8 cellular contexts compared by ENCODE assay signal in the genomic region with DNA sequence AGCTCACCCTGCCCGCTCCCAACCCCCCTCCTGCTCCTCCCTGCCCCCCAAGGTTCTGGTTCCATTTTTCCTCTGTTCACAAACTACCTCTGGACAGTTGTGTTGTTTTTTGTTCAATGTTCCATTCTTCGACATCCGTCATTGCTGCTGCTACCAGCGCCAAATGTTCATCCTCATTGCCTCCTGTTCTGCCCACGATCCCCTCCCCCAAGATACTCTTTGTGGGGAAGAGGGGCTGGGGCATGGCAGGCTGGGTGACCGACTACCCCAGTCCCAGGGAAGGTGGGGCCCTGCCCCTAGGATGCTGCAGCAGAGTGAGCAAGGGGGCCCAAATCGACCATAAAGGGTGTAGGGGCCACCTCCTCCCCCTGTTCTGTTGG. TPM values are rescaled to one million over a fixed set of nuclear protein-coding genes. Genes with fewer than 3 reads are reported as not detected.
DNase-seq lines count a peak whose midpoint lies in the region; ATAC-seq and TF ChIP-seq lines count a peak whose summit lies in the region.
"Not testable (repeated sequence)": the region's sequence is repeated elsewhere in the genome, so short reads cannot be mapped to it uniquely, and the experiment has no call there.

No MANE protein-coding gene starts in this region.

- no CpG with 5 or more reads among the region's 7 CpGs for WGBS in H9 (ENCODE audit: extremely low coverage, insufficient read length, low lambda C conversion rate)
- WGBS in mesenchymal stem cell, result 83% methylated on average over 2 of the region's 7 CpGs

- H3K4me3 Mint-ChIP-seq in H9; activated naive CD4-positive, alpha-beta T cell treated with anti-CD3 and anti-CD28 coated beads for 36 hours: not testable (repeated sequence)
- peak overlapping the region; percentile 10 for H3K4me3 Mint-ChIP-seq in activated CD4-positive, alpha-beta T cell treated with anti-CD3 and anti-CD28 coated beads, Interleukin-2, amount 10 ng/mL, durations not matched to agents 24 days and 14 days
- H3K4me3 Mint-ChIP-seq in central memory CD8-positive, alpha-beta T cell, result peak overlapping the region; percentile 25

- DNase-seq in AG04450 (ENCODE audit: low read depth, low spot score); H9; RWPE1 (ENCODE audit: low spot score); activated CD4-positive, alpha-beta T cell treated with anti-CD3 and anti-CD28 coated beads, Interleukin-2, amount 10 ng/mL, durations not matched to agents 24 days and 14 days; activated naive CD4-positive, alpha-beta T cell treated with anti-CD3 and anti-CD28 coated beads for 36 hours; central memory CD8-positive, alpha-beta T cell (ENCODE audit: low spot score in 2 of 2); mesenchymal stem cell; gastrocnemius medialis: not testable (repeated sequence)

- in situ Hi-C loops in gastrocnemius medialis (cut with MboI; ENCODE audit: low sequenced_read_pairs in 4 of 4), result not testable (repeated sequence)

- H3K56ac ChIP-seq in H9 (ENCODE audit: insufficient read length, low read depth, low read length), result not testable (repeated sequence)

- not testable (repeated sequence) for H2BK5ac ChIP-seq in H9 (ENCODE audit: insufficient read length, low read length); mesenchymal stem cell (ENCODE audit: low read depth, low read length, poor library complexity, severe bottlenecking)

- TF ChIP-seq CTCF in AG04450 (IDR thresholded peaks at IDR 0.05; ENCODE audit: low read depth, low read length); H9 (conservative IDR thresholded peaks at IDR 0.05); RWPE1 (conservative IDR thresholded peaks at IDR 0.05; ENCODE audit: low read depth); gastrocnemius medialis (IDR thresholded peaks at IDR 0.05 in 4 of 5, conservative IDR thresholded peaks at IDR 0.05 in 1 of 5): not testable (repeated sequence)

- not testable (repeated sequence) for H3K14ac ChIP-seq in H9 (ENCODE audit: insufficient read depth, low read length); mesenchymal stem cell (ENCODE audit: low read length in 2 of 2)

- not testable (repeated sequence) for TF ChIP-seq POLR2A in gastrocnemius medialis (IDR thresholded peaks at IDR 0.05)

- H3K4me1 ChIP-seq in H9 (ENCODE audit: insufficient read depth, low read length), result not testable (repeated sequence)
- H3K4me1 ChIP-seq in mesenchymal stem cell (ENCODE audit: control insufficient read depth, insufficient read depth, low read depth, low read length), result peaks cover 56% of the 10 kb centered on the region
- H3K4me1 ChIP-seq in gastrocnemius medialis, result peaks cover 23 to 24% of the 10 kb centered on the region in 2 donors

- H4K5ac ChIP-seq in H9 (ENCODE audit: insufficient read length, low read depth, low read length), result not testable (repeated sequence)

- not testable (repeated sequence) for H3K9me3 Mint-ChIP-seq in H9; activated CD4-positive, alpha-beta T cell treated with anti-CD3 and anti-CD28 coated beads, Interleukin-2, amount 10 ng/mL, durations not matched to agents 24 days and 14 days; activated naive CD4-positive, alpha-beta T cell treated with anti-CD3 and anti-CD28 coated beads for 36 hours; central memory CD8-positive, alpha-beta T cell

- POLR2A ChIA-PET in AG04450 (lab: Yijun Ruan, JAX), result interaction anchor here (0.8 kb wide), 1 partner anchor 9 kb away, joined by 4 read pairs; a partner anchor contains a TSS
- POLR2A ChIA-PET in RWPE1 (lab: Yijun Ruan, JAX; ENCODE audit: low non-redundant PET), result not testable (repeated sequence)

- not testable (repeated sequence) for H2BK20ac ChIP-seq in H9 (ENCODE audit: low read depth, low read length, poor library complexity, severe bottlenecking)

- H3K18ac ChIP-seq in H9 (ENCODE audit: insufficient read length, low read depth, low read length); mesenchymal stem cell (ENCODE audit: low read depth in 1 of 2, low read length in 2 of 2): not testable (repeated sequence)

- not testable (repeated sequence) for H3K23ac ChIP-seq in H9 (ENCODE audit: insufficient read length, low read depth, low read length); mesenchymal stem cell (ENCODE audit: low read length in 2 of 2)

- not testable (repeated sequence) for H2BK120ac ChIP-seq in H9 (ENCODE audit: low read depth, low read length, poor library complexity, severe bottlenecking); mesenchymal stem cell (ENCODE audit: low read depth, low read length)

- H3K79me2 ChIP-seq in H9 (ENCODE audit: insufficient read depth, low read length), result not testable (repeated sequence)

- peak overlapping the region; percentile 57 for H3K27ac ChIP-seq in AG04450 (ENCODE audit: low read depth, low read length)
- not testable (repeated sequence) for H3K27ac ChIP-seq in H9 (ENCODE audit: insufficient read length, low read depth, low read length); mesenchymal stem cell (ENCODE audit: low read length, poor library complexity, severe bottlenecking)
- peak overlapping the region; percentile 87 for H3K27ac ChIP-seq in RWPE1
- H3K27ac ChIP-seq in gastrocnemius medialis, result peak overlapping the region in 3 of 4 donors; percentile 33 to 95 (median 93)

- not testable (repeated sequence) for H4K20me1 ChIP-seq in H9 (ENCODE audit: control insufficient read depth, insufficient read depth, insufficient read length)

- not testable (repeated sequence) for H2AK5ac ChIP-seq in H9 (ENCODE audit: insufficient read length, low read length); mesenchymal stem cell (ENCODE audit: low read length, severe bottlenecking)

- H4K8ac ChIP-seq in H9 (replicated peaks; ENCODE audit: insufficient read length, low read depth, low read length); mesenchymal stem cell (ENCODE audit: low read length): not testable (repeated sequence)

- H3K27ac Mint-ChIP-seq in H9, result peak overlapping the region; percentile 2 to 83 (median 45); a peak in 6 of 7 replicates
- H3K27ac Mint-ChIP-seq in activated CD4-positive, alpha-beta T cell treated with anti-CD3 and anti-CD28 coated beads, Interleukin-2, amount 10 ng/mL, durations not matched to agents 24 days and 14 days; central memory CD8-positive, alpha-beta T cell (ENCODE audit: low read depth): not testable (repeated sequence)
- peak overlapping the region; percentile 75 for H3K27ac Mint-ChIP-seq in activated naive CD4-positive, alpha-beta T cell treated with anti-CD3 and anti-CD28 coated beads for 36 hours

- not testable (repeated sequence) for H3T11ph ChIP-seq in H9 (ENCODE audit: low read length)

- H3K4ac ChIP-seq in H9 (ENCODE audit: low read depth, low read length); mesenchymal stem cell (ENCODE audit: low read depth in 1 of 2, low read length in 2 of 2): not testable (repeated sequence)

- not testable (repeated sequence) for H2AFZ ChIP-seq in H9 (ENCODE audit: low read length); mesenchymal stem cell (ENCODE audit: low read depth, low read length)

- not testable (repeated sequence) for ATAC-seq in central memory CD8-positive, alpha-beta T cell (replicated peaks; ENCODE audit: extremely low read depth, poor library complexity, severe bottlenecking); gastrocnemius medialis

- not testable (repeated sequence) for H2BK15ac ChIP-seq in H9 (ENCODE audit: low read depth, low read length)
- peak overlapping the region; percentile 27 for H2BK15ac ChIP-seq in mesenchymal stem cell (ENCODE audit: low read depth, poor library complexity, severe bottlenecking)

- not testable (repeated sequence) for H3K9ac ChIP-seq in H9 (ENCODE audit: extremely low read depth, insufficient read length, low read length)
- peak overlapping the region; percentile 94 for H3K9ac ChIP-seq in mesenchymal stem cell (ENCODE audit: low read length)

- not testable (repeated sequence) for H3K27me3 ChIP-seq in AG04450 (ENCODE audit: control insufficient read depth, insufficient read depth, low read length); H9 (ENCODE audit: insufficient read depth, low read length); mesenchymal stem cell (ENCODE audit: control insufficient read depth in 1 of 2, insufficient read depth in 1 of 2, low read length in 2 of 2); gastrocnemius medialis

- not testable (repeated sequence) for H4K91ac ChIP-seq in H9 (ENCODE audit: insufficient read length, low read depth, low read length); mesenchymal stem cell (ENCODE audit: low read length)

- H3K36me3 ChIP-seq in mesenchymal stem cell (ENCODE audit: control insufficient read depth in 1 of 2, insufficient read depth in 2 of 2, low read depth in 1 of 2, low read length in 2 of 2) (peaks cover 24 to 42% of the 10 kb centered on the region in 2 experiments), gastrocnemius medialis (peaks cover 0 to 16% of the 10 kb centered on the region in 2 donors)

- not testable (repeated sequence) for H3K23me2 ChIP-seq in H9 (ENCODE audit: insufficient read length, low read depth, low read length, poor library complexity, severe bottlenecking)

- CTCF ChIA-PET in AG04450 (lab: Charles Lee); RWPE1 (lab: Yijun Ruan, JAX): not testable (repeated sequence)
- CTCF ChIA-PET in activated naive CD4-positive, alpha-beta T cell treated with anti-CD3 and anti-CD28 coated beads for 36 hours (lab: Charles Lee), result interaction anchor here (1.2 to 5.1 kb wide), 2 partner anchors 50 to 170 kb away, joined by 3 to 54 read pairs; no protein-coding TSS in a partner anchor

- peaks cover 53 to 61% of the 10 kb centered on the region in 2 experiments for H3K4me1 Mint-ChIP-seq in H9
- H3K4me1 Mint-ChIP-seq in activated CD4-positive, alpha-beta T cell treated with anti-CD3 and anti-CD28 coated beads, Interleukin-2, amount 10 ng/mL, durations not matched to agents 24 days and 14 days, result peaks cover 65% of the 10 kb centered on the region
- peaks cover 81% of the 10 kb centered on the region for H3K4me1 Mint-ChIP-seq in activated naive CD4-positive, alpha-beta T cell treated with anti-CD3 and anti-CD28 coated beads for 36 hours (ENCODE audit: low read depth)
- H3K4me1 Mint-ChIP-seq in central memory CD8-positive, alpha-beta T cell, result peaks cover 62% of the 10 kb centered on the region

- not testable (repeated sequence) for H3K27me3 Mint-ChIP-seq in H9 (ENCODE audit: low read depth); activated CD4-positive, alpha-beta T cell treated with anti-CD3 and anti-CD28 coated beads, Interleukin-2, amount 10 ng/mL, durations not matched to agents 24 days and 14 days; activated naive CD4-positive, alpha-beta T cell treated with anti-CD3 and anti-CD28 coated beads for 36 hours (ENCODE audit: low read depth); central memory CD8-positive, alpha-beta T cell

- not testable (repeated sequence) for H2BK12ac ChIP-seq in H9 (ENCODE audit: insufficient read length, low read depth, low read length); mesenchymal stem cell (ENCODE audit: low read length in 2 of 2)

- intact Hi-C loops in activated CD4-positive, alpha-beta T cell treated with anti-CD3 and anti-CD28 coated beads, Interleukin-2, amount 10 ng/mL, durations not matched to agents 24 days and 14 days (cut with micrococcal nuclease), result loop anchor here (10.0 kb wide), 2 partner anchors 409 to 531 kb away; a partner anchor contains a TSS
- intact Hi-C loops in activated naive CD4-positive, alpha-beta T cell treated with anti-CD3 and anti-CD28 coated beads for 36 hours (cut with micrococcal nuclease), result loop anchor here (10.0 kb wide), 1 partner anchor 1051 kb away; a partner anchor contains a TSS
- intact Hi-C loops in gastrocnemius medialis (cut with DNase I; ENCODE audit: low total_unique reads), result loop anchor here (5.0 kb wide), 2 partner anchors 357 to 412 kb away; no protein-coding TSS in a partner anchor

- peaks cover 38 to 55% (median 47%) of the 10 kb centered on the region in 3 experiments for H3K36me3 Mint-ChIP-seq in H9 (ENCODE audit: insufficient read depth in 1 of 3, low read depth in 3 of 3)
- peaks cover 56% of the 10 kb centered on the region for H3K36me3 Mint-ChIP-seq in activated CD4-positive, alpha-beta T cell treated with anti-CD3 and anti-CD28 coated beads, Interleukin-2, amount 10 ng/mL, durations not matched to agents 24 days and 14 days (ENCODE audit: low read depth)
- peaks cover 46% of the 10 kb centered on the region for H3K36me3 Mint-ChIP-seq in activated naive CD4-positive, alpha-beta T cell treated with anti-CD3 and anti-CD28 coated beads for 36 hours (ENCODE audit: low read depth)
- H3K36me3 Mint-ChIP-seq in central memory CD8-positive, alpha-beta T cell (ENCODE audit: insufficient read depth), result peaks cover 35% of the 10 kb centered on the region

- not testable (repeated sequence) for H3K4me3 ChIP-seq in AG04450 (ENCODE audit: low read depth, low read length); mesenchymal stem cell (ENCODE audit: insufficient read depth in 1 of 2, low read depth in 1 of 2, low read length in 2 of 2); gastrocnemius medialis

- H3K79me1 ChIP-seq in H9 (ENCODE audit: insufficient read depth, low read depth, low read length, poor library complexity, severe bottlenecking); mesenchymal stem cell (replicated peaks; ENCODE audit: low read length, poor library complexity, severe bottlenecking): not testable (repeated sequence)

- not testable (repeated sequence) for H3K9me3 ChIP-seq in AG04450 (ENCODE audit: control insufficient read depth, insufficient read depth, low read length); H9 (ENCODE audit: control insufficient read depth, low read depth, low read length); mesenchymal stem cell (ENCODE audit: control insufficient read depth, low read length); gastrocnemius medialis

- H3K4me2 ChIP-seq in H9 (ENCODE audit: insufficient read depth, insufficient read length, low read length); mesenchymal stem cell (ENCODE audit: low read length, poor library complexity, severe bottlenecking): not testable (repeated sequence)

RNA-seq across cellular contexts. Expression of a gene that starts 3.1 kb away (rescaled TPM):
- 11.3 and 17.2 TPM in 2 replicates for polyA plus RNA-seq in AG04450 (2011; rRNA removed)
- polyA minus RNA-seq in AG04450 (2011; rRNA and poly(A)+ RNA removed), result 12.6 and 16.0 TPM in 2 replicates
- total RNA-seq in H9 (2021) (5.1 and 5.4 TPM in 2 replicates), gastrocnemius medialis (10 to 100 TPM; 21.4 to 39.5 (median 33.4) TPM)
- 12.6 and 13.5 TPM in 2 replicates for total RNA-seq in activated CD4-positive, alpha-beta T cell treated with anti-CD3 and anti-CD28 coated beads, Interleukin-2, amount 10 ng/mL, durations not matched to agents 24 days and 14 days
- 10 to 100 TPM; 11.7 to 13.8 TPM for total RNA-seq in activated naive CD4-positive, alpha-beta T cell treated with anti-CD3 and anti-CD28 coated beads for 36 hours
- 47.1 TPM for polyA plus RNA-seq in mesenchymal stem cell (2013, experiment 1 of 2)
- polyA plus RNA-seq in mesenchymal stem cell (2013, experiment 2 of 2), result 50.5 TPM

RNA-seq across cellular contexts. Expression of a gene that starts 9.1 kb away (rescaled TPM):
- polyA plus RNA-seq in AG04450 (2011; rRNA removed), result 142 and 197 TPM in 2 replicates
- 127 and 146 TPM in 2 replicates for polyA minus RNA-seq in AG04450 (2011; rRNA and poly(A)+ RNA removed)
- total RNA-seq in H9 (2021), result 2,116 and 2,191 TPM in 2 replicates
- total RNA-seq in activated CD4-positive, alpha-beta T cell treated with anti-CD3 and anti-CD28 coated beads, Interleukin-2, amount 10 ng/mL, durations not matched to agents 24 days and 14 days, result 509 and 520 TPM in 2 replicates
- total RNA-seq in activated naive CD4-positive, alpha-beta T cell treated with anti-CD3 and anti-CD28 coated beads for 36 hours, result 100 to 1,000 TPM; 705 to 712 TPM
- 544 TPM for polyA plus RNA-seq in mesenchymal stem cell (2013, experiment 1 of 2)
- polyA plus RNA-seq in mesenchymal stem cell (2013, experiment 2 of 2), result 524 TPM
- total RNA-seq in gastrocnemius medialis, result 100 to 1,000 TPM in 3 of 4 donors, 10 to 100 TPM in 1; 74.1 to 163 (median 154) TPM
